22 cellular contexts compared by ENCODE assay signal in the genomic region with DNA sequence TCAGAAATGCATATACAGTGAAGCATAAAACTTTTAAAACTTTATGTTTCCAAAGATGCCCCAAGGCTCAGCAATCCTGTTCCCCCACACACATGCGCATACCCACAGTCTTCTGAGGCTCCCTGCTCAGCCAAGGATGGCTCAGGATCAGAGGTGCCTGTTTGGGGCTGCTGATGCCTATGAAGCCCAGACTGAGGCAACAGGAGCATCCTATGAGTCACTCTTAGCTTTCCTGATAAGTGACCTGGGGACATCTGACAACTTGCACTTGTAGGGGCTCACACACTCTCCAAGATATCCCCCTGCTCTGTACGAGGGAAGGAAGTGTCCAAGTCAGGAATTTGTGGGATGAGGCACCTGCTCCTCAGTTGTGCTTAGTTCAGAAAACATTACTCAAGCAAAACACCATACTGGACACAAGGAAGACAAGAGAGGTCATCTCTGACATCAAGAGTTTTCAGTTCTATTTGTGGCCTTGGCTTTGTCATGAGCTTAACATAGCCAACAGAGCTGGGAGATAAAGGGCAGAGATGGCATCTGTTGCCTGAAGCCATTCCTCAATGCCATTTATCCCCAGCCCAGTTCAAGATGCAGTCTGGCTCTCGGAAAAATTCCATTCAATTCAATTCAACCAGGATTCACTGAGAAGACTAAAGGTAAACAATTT.
"Had no signal": no experiment of that assay in that cellular context is flagged by ENCODE, and none has a peak within 500 bp of the region (broad histone marks: within the 10 kb centered on the region; RNA-seq: fewer than 3 reads in every experiment).

No MANE protein-coding gene starts in this region.

- H3K4me1 ChIP-seq: pancreas, tibial artery had no signal

- H3K27ac ChIP-seq: brain microvascular endothelial cell, left lung, neutrophil, pancreas, tibial artery had no signal

- ATAC-seq: activated CD8-positive, alpha-beta T cell treated with anti-CD3 and anti-CD28 coated beads for 36 hours; activated T-helper 17 cell treated with anti-CD3 and anti-CD28 coated beads, Interleukin-2, amount 50 U/mL, for 72 hours; left lung; natural killer cell; pancreas; SK-N-SH treated with all-trans-retinoic acid at 6 μM for 48 hours; T-cell had no signal

- DNase-seq: activated CD4-positive, alpha-beta T cell treated with anti-CD3 and anti-CD28 coated beads for 48 hours; activated CD4-positive, CD25-positive, alpha-beta regulatory T cell; activated CD8-positive, alpha-beta T cell treated with anti-CD3 and anti-CD28 coated beads for 36 hours; activated naive CD4-positive, alpha-beta T cell; activated T-cell treated with anti-CD3 and anti-CD28 coated beads, Interleukin-2, amount 50 U/mL, for 1 hour; aorta; brain microvascular endothelial cell; cortex of kidney; effector CD8-positive, alpha-beta T cell; glutamatergic neuron; left lung; mesenchymal stem cell; natural killer cell; pancreas; stimulated activated CD4-positive, alpha-beta T cell treated with anti-CD3 and anti-CD28 coated beads, Interleukin-2, amount 100 ng/mL, for 24 hours; stimulated activated naive CD4-positive, alpha-beta T cell treated with Interleukin-2 at 50 U/mL for 16 hours; substantia nigra; T-cell; tibial artery had no signal

- H3K4me3 ChIP-seq: left lung, pancreas, tibial artery had no signal

- H3K27me3 ChIP-seq: brain microvascular endothelial cell, left lung, neutrophil, pancreas, tibial artery had no signal

- H3K9me3 ChIP-seq: left lung, pancreas, tibial artery had no signal
